ENCODE assay signal across 34 cellular contexts in the genomic region with DNA sequence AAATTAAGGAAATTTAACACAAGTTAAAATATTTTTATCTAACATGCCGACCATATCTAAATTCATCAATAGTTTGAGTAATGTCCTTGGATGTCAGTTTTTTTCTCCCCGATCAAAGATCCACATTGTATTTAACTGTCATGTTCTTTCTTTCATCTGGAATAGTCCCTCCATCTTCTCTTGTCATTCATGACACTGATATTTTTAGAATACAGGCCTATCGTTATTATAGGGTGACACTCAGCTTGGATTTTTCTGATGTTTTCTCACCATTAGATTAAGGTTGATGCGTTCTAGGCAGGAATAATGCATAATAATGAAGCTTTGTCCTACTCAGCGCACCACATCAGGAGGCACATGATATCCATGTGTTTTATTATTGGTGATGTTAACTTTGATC.
"Had no signal": no experiment of that assay in that cellular context is flagged by ENCODE, and none has a peak within 500 bp of the region (broad histone marks: within the 10 kb centered on the region; RNA-seq: fewer than 3 reads in every experiment).

No MANE protein-coding gene starts in this region.

- H3K4me2 ChIP-seq: KMS-11 had no signal

- H3K9ac ChIP-seq: KMS-11 had no signal

- DNase-seq: Karpas-422, Kasumi-1, KG1, MG63, MM.1S, MV-4-11, NCI-H1048, NCI-H1092, NCI-H1092 treated with DMSO at 0.1 percent for 48 hours, NCI-H1105, NCI-H1105 treated with DMSO at 0.1 percent for 48 hours, NCI-H1417, NCI-H1417 treated with DMSO at 0.1 percent for 48 hours, NCI-H1436, NCI-H1436 treated with DMSO at 0.1 percent for 48 hours, NCI-H146, NCI-H1694, NCI-H1694 treated with DMSO at 0.1 percent for 48 hours, NCI-H187, NCI-H187 treated with DMSO at 0.1 percent for 48 hours, NCI-H1930, NCI-H2029, NCI-H2029 treated with DMSO at 0.1 percent for 48 hours, NCI-H2081, NCI-H2081 treated with DMSO at 0.1 percent for 48 hours, NCI-H2107, NCI-H2171, NCI-H2171 treated with DMSO at 0.1 percent for 48 hours, NCI-H2227 treated with DMSO at 0.1 percent for 48 hours, NCI-H226, NCI-H345, NCI-H446, NCI-H446 treated with DMSO at 0.1 percent for 48 hours had no signal

- H3K4me3 ChIP-seq: MG63 had no signal

- H3K36me3 ChIP-seq: MG63 had no signal

- H3K9me3 ChIP-seq: MG63 had no signal

- H3K27me3 ChIP-seq: MG63 had no signal

- H3K27ac ChIP-seq: KMS-11 had no signal
